8 cellular contexts compared by ENCODE assay signal in genomic region chr4:70722199-70722791, GRCh38. TPM values are rescaled to one million over a fixed set of nuclear protein-coding genes. Genes with fewer than 3 reads are reported as not detected.
DNase-seq lines count a peak whose midpoint lies in the region; ATAC-seq and TF ChIP-seq lines count a peak whose summit lies in the region.

No MANE protein-coding gene starts in this region.

- H3K36me3 Mint-ChIP-seq in stimulated activated memory B cell treated with anti-CD40 and anti-IgM and Interleukin-4, amounts not matched to agents 10 μg/mL and 1 μg/mL and 100 μg/mL, for 72 hours = peaks cover 4% of the 10 kb centered on the region

- DNase-seq in A172 (ENCODE audit: low spot score) = peak; percentile 32
- peak; percentile 73 for DNase-seq in HT1080 (ENCODE audit: low read depth)
- DNase-seq in activated T-cell treated with anti-CD3 and anti-CD28 coated beads for 4 hours = peak; percentile 42
- peak; percentile 23 for DNase-seq in foreskin melanocyte
- no peak for DNase-seq in retinal pigment epithelial cell (ENCODE audit: low read depth)
- no peak for DNase-seq in RKO (ENCODE audit: low spot score)

- H3K4me3 ChIP-seq in retinal pigment epithelial cell (ENCODE audit: low read length) = peak overlapping the region; percentile 75

- no peak overlapping the region for H3K4me3 Mint-ChIP-seq in stimulated activated memory B cell treated with anti-CD40 and anti-IgM and Interleukin-4, amounts not matched to agents 10 μg/mL and 1 μg/mL and 100 μg/mL, for 72 hours

- H3K4me1 Mint-ChIP-seq in stimulated activated memory B cell treated with anti-CD40 and anti-IgM and Interleukin-4, amounts not matched to agents 10 μg/mL and 1 μg/mL and 100 μg/mL, for 72 hours = peaks cover 26% of the 10 kb centered on the region

- H3K27me3 Mint-ChIP-seq in stimulated activated memory B cell treated with anti-CD40 and anti-IgM and Interleukin-4, amounts not matched to agents 10 μg/mL and 1 μg/mL and 100 μg/mL, for 72 hours = no peaks in the 10 kb centered on the region

- no peak for ATAC-seq in stimulated activated memory B cell treated with anti-CD40 and anti-IgM and Interleukin-4, amounts not matched to agents 10 μg/mL and 1 μg/mL and 100 μg/mL, for 72 hours
- no peak for ATAC-seq in GM21447 (IDR thresholded peaks at IDR 0.05; ENCODE audit: unreplicated experiment)

- H3K9me3 Mint-ChIP-seq in stimulated activated memory B cell treated with anti-CD40 and anti-IgM and Interleukin-4, amounts not matched to agents 10 μg/mL and 1 μg/mL and 100 μg/mL, for 72 hours = no peaks in the 10 kb centered on the region

- no peak for TF ChIP-seq CTCF in retinal pigment epithelial cell (conservative IDR thresholded peaks at IDR 0.05; ENCODE audit: low read depth, low read length)

- H3K27ac Mint-ChIP-seq in stimulated activated memory B cell treated with anti-CD40 and anti-IgM and Interleukin-4, amounts not matched to agents 10 μg/mL and 1 μg/mL and 100 μg/mL, for 72 hours = no peak overlapping the region

RNA-seq across cellular contexts. Expression of gene RUFY3, which starts 0.5 kb away (rescaled TPM):
- total RNA-seq in A172 (2014; rRNA removed; shearing (Covaris generic)) = 28.1 and 28.5 TPM in 2 replicates
- 7.9 and 10.6 TPM in 2 replicates for total RNA-seq in HT1080 (2014; rRNA removed; shearing (Covaris generic))
- 3.1 and 4.0 TPM in 2 replicates for polyA plus RNA-seq in HT1080 (2015; cell fraction: cytosol; rRNA removed)
- 26.9 and 35.7 TPM in 2 replicates for polyA plus RNA-seq in HT1080 (2015; cell fraction: nucleus; rRNA removed)

RNA-seq across cellular contexts. Expression of gene UTP3, which starts 34.0 kb away (rescaled TPM):
- total RNA-seq in A172 (2014; rRNA removed; shearing (Covaris generic)) = 15.6 and 16.4 TPM in 2 replicates
- 39.7 and 57.2 TPM in 2 replicates for total RNA-seq in HT1080 (2014; rRNA removed; shearing (Covaris generic))
- 57.4 and 57.8 TPM in 2 replicates for polyA plus RNA-seq in HT1080 (2015; cell fraction: cytosol; rRNA removed)
- 76.6 and 78.3 TPM in 2 replicates for polyA plus RNA-seq in HT1080 (2015; cell fraction: nucleus; rRNA removed)

RNA-seq across cellular contexts. Expression of gene JCHAIN, which starts 56.0 kb away (rescaled TPM):
- not detected in 2 replicates for total RNA-seq in A172 (2014; rRNA removed; shearing (Covaris generic))
- not detected in 2 replicates for total RNA-seq in HT1080 (2014; rRNA removed; shearing (Covaris generic))
- polyA plus RNA-seq in HT1080 (2015; cell fraction: cytosol; rRNA removed) = not detected in 2 replicates
- not detected in 2 replicates for polyA plus RNA-seq in HT1080 (2015; cell fraction: nucleus; rRNA removed)

Comparison
In these comparisons a context has a peak if more than half of its experiments do, and no peak if none do; other contexts are left out.
1. DNase-seq: peak in A172 (single experiment), HT1080 (single experiment), activated T-cell treated with anti-CD3 and anti-CD28 coated beads for 4 hours (single experiment) and foreskin melanocyte (single experiment); none in retinal pigment epithelial cell (single experiment) and RKO (single experiment).